8 cellular contexts compared by ENCODE assay signal in genomic region chr18:62249478-62250097, GRCh38.
DNase-seq lines count a peak whose midpoint lies in the region; ATAC-seq and TF ChIP-seq lines count a peak whose summit lies in the region.

No MANE protein-coding gene starts in this region.

- in situ Hi-C loops in IMR-90 (cut with MboI; ENCODE audit: low sequenced_read_pairs) = loop anchor here (5.0 kb wide), 1 partner anchor 62 kb away; the partner anchor contains the start of genes PIGN and RELCH

- H3K4me3 ChIP-seq in A673 (ENCODE audit: low read depth, low read length, poor library complexity, severe bottlenecking) (no peak overlapping the region), IMR-90 (ENCODE audit: insufficient read depth, low read depth, low read length) (no peak overlapping the region), PC-9 (no peak overlapping the region), neural progenitor cell (no peak overlapping the region)

- POLR2A ChIA-PET in A673 (lab: Charles Lee; ENCODE audit: low non-redundant PET) = interaction anchor here (0.8 kb wide), 1 partner anchor 603 kb away, joined by 3 read pairs; no protein-coding TSS in a partner anchor
- POLR2A ChIA-PET in IMR-90 (lab: Charles Lee; ENCODE audit: unreplicated experiment) = no interaction called here
- POLR2A ChIA-PET in PC-9 (lab: Charles Lee; ENCODE audit: unreplicated experiment) = no interaction called here

- H3K9me3 ChIP-seq in A673 (ENCODE audit: low read depth, low read length, poor library complexity, severe bottlenecking) = no peaks in the 10 kb centered on the region
- H3K9me3 ChIP-seq in IMR-90 (ENCODE audit: control insufficient read depth, insufficient read depth, low read length) = no peaks in the 10 kb centered on the region
- no peaks in the 10 kb centered on the region for H3K9me3 ChIP-seq in PC-9 (ENCODE audit: insufficient read depth, low read depth)
- H3K9me3 ChIP-seq in neural progenitor cell (ENCODE audit: low read depth) = no peaks in the 10 kb centered on the region

- H2BK120ac ChIP-seq in IMR-90 (ENCODE audit: low read depth, low read length) = no peak overlapping the region

- BruUV-seq in A673 (replicated peaks; lab: Mats Ljungman, UMichigan) (no TSS peak), IMR-90 (replicated peaks; lab: Mats Ljungman, UMichigan) (no TSS peak), PC-9 (replicated peaks; lab: Mats Ljungman, UMichigan) (no TSS peak)

- peak; percentile 59 for TF ChIP-seq RAD21 in IMR-90 (IDR thresholded peaks at IDR 0.05; ENCODE audit: low read length)

- no peak for TF ChIP-seq POLR2A in IMR-90 (IDR thresholded peaks at IDR 0.05; ENCODE audit: low read depth, low read length)

- H3K27ac ChIP-seq in A673 (ENCODE audit: low read depth, low read length, poor library complexity, severe bottlenecking) (no peak overlapping the region), IMR-90 (ENCODE audit: insufficient read depth, low read length) (no peak overlapping the region), PC-9 (no peak overlapping the region), neural progenitor cell (no peak overlapping the region)

- no peaks in the 10 kb centered on the region for H3K79me2 ChIP-seq in PC-9 (ENCODE audit: low read depth)
- H3K79me2 ChIP-seq in neural progenitor cell (ENCODE audit: low read depth) = no peaks in the 10 kb centered on the region

- H4K20me1 ChIP-seq in IMR-90 (ENCODE audit: insufficient read depth, low read length) = no peaks in the 10 kb centered on the region
- H4K20me1 ChIP-seq in PC-9 (ENCODE audit: insufficient read depth) = no peaks in the 10 kb centered on the region
- no peaks in the 10 kb centered on the region for H4K20me1 ChIP-seq in neural progenitor cell (ENCODE audit: low read depth)

- H3K9me2 ChIP-seq in PC-9 (ENCODE audit: insufficient read depth) = no peaks in the 10 kb centered on the region; the same call in 1 of the 2 replicates

- no peak overlapping the region for H2BK20ac ChIP-seq in IMR-90 (ENCODE audit: low read depth, low read length)

- no peak overlapping the region for H4K8ac ChIP-seq in IMR-90 (ENCODE audit: low read depth in 2 of 2, low read length in 2 of 2)

- H3K4ac ChIP-seq in IMR-90 (ENCODE audit: low read depth, low read length) = no peak overlapping the region

- no peak overlapping the region for H3K56ac ChIP-seq in IMR-90 (ENCODE audit: extremely low read depth, insufficient read depth, low read length)

- H3K23ac ChIP-seq in IMR-90 (ENCODE audit: low read depth, low read length) = no peak overlapping the region

- ATAC-seq in GM18519 (IDR thresholded peaks at IDR 0.05; ENCODE audit: low FRiP score, unreplicated experiment) (peak; percentile 84), IMR-90 (ENCODE audit: low read depth) (peak; percentile 73)
- ATAC-seq in activated T-cell treated with anti-CD3 and anti-CD28 coated beads, Interleukin-2, amount 50 U/mL, for 4 hours = peak in 1 of 2 donors; percentile 55
- peak; percentile 64 for ATAC-seq in stimulated activated naive CD8-positive, alpha-beta T cell treated with anti-CD3 and anti-CD28 coated beads, Interleukin-15, amount 100 ng/mL, for 72 hours

- H3K4me1 Mint-ChIP-seq in activated T-cell treated with anti-CD3 and anti-CD28 coated beads, Interleukin-2, amount 50 U/mL, for 4 hours (ENCODE audit: low read depth) = no peaks in the 10 kb centered on the region
- no peaks in the 10 kb centered on the region for H3K4me1 Mint-ChIP-seq in neural progenitor cell
- H3K4me1 Mint-ChIP-seq in stimulated activated naive CD8-positive, alpha-beta T cell treated with anti-CD3 and anti-CD28 coated beads, Interleukin-15, amount 100 ng/mL, for 72 hours = no peaks in the 10 kb centered on the region

- H3K9ac ChIP-seq in IMR-90 (ENCODE audit: low read depth, low read length) (no peak overlapping the region), neural progenitor cell (no peak overlapping the region)

- no peak overlapping the region for H3K4me3 Mint-ChIP-seq in activated T-cell treated with anti-CD3 and anti-CD28 coated beads, Interleukin-2, amount 50 U/mL, for 4 hours
- no peak overlapping the region for H3K4me3 Mint-ChIP-seq in neural progenitor cell
- H3K4me3 Mint-ChIP-seq in stimulated activated naive CD8-positive, alpha-beta T cell treated with anti-CD3 and anti-CD28 coated beads, Interleukin-15, amount 100 ng/mL, for 72 hours = no peak overlapping the region

- no peaks in the 10 kb centered on the region for H3K79me1 ChIP-seq in IMR-90 (ENCODE audit: low read depth in 1 of 2, low read length in 2 of 2)

- H3K18ac ChIP-seq in IMR-90 (ENCODE audit: low read depth, low read length) = no peak overlapping the region

- H3F3A ChIP-seq in PC-9 (ENCODE audit: insufficient read depth, low read depth) = peaks cover 4% of the 10 kb centered on the region; the same call in 1 of the 2 replicates
- peaks cover 5% of the 10 kb centered on the region for H3F3A ChIP-seq in neural progenitor cell (ENCODE audit: low read depth)

- H3K36me3 ChIP-seq in A673 (ENCODE audit: insufficient read depth, low read length, poor library complexity, severe bottlenecking) = no peaks in the 10 kb centered on the region
- H3K36me3 ChIP-seq in IMR-90 (ENCODE audit: control insufficient read depth, insufficient read depth, low read length) = 0 out of 2 replicates have a peak, but pooled peaks cover 1% of the 10 kb centered on the region
- 0 out of 2 replicates have a peak, but pooled peaks cover 13% of the 10 kb centered on the region for H3K36me3 ChIP-seq in PC-9 (ENCODE audit: low read depth)
- H3K36me3 ChIP-seq in neural progenitor cell = no peaks in the 10 kb centered on the region

- no peak overlapping the region for H2AFZ ChIP-seq in IMR-90 (replicated peaks; ENCODE audit: low read length, poor library complexity)
- H2AFZ ChIP-seq in PC-9 = no peak overlapping the region
- H2AFZ ChIP-seq in neural progenitor cell (replicated peaks) = no peak overlapping the region

- H3K9me1 ChIP-seq in IMR-90 (ENCODE audit: insufficient read depth, low read length) = no peaks in the 10 kb centered on the region

- no peak overlapping the region for H4K91ac ChIP-seq in IMR-90 (ENCODE audit: insufficient read depth, low read depth, low read length)

- intact Hi-C loops in A673 (cut with micrococcal nuclease; ENCODE audit: unreplicated experiment) = loop anchor here (1.0 kb wide), 1 partner anchor 66 kb away; no protein-coding TSS in a partner anchor
- intact Hi-C loops in IMR-90 (cut with micrococcal nuclease) = loop anchor here (1.0 kb wide), 2 partner anchors 62 to 66 kb away; partner anchors contain the start of genes PIGN and RELCH
- intact Hi-C loops in PC-9 (cut with micrococcal nuclease; ENCODE audit: unreplicated experiment) = loop anchor here (1.0 kb wide), 1 partner anchor 66 kb away; no protein-coding TSS in a partner anchor

- no peak overlapping the region for H2AK9ac ChIP-seq in IMR-90 (replicated peaks; ENCODE audit: low read depth, low read length, poor library complexity)

- DNase-seq in A673 (ENCODE audit: low spot score) (peak; percentile 74), IMR-90 (peak; percentile 83), PC-9 (peak; percentile 40 to 63), fibroblast of peridontal ligament (ENCODE audit: extremely low read depth) (peak; percentile 88), neural progenitor cell (ENCODE audit: low spot score) (peak; percentile 80)
- DNase-seq in activated T-cell treated with anti-CD3 and anti-CD28 coated beads, Interleukin-2, amount 50 U/mL, for 4 hours = peak; percentile 69
- DNase-seq in stimulated activated naive CD8-positive, alpha-beta T cell treated with anti-CD3 and anti-CD28 coated beads, Interleukin-15, amount 100 ng/mL, for 72 hours = peak; percentile 35 to 61

- no peak overlapping the region for H3K4me2 ChIP-seq in IMR-90 (ENCODE audit: low read depth, low read length)
- no peak overlapping the region for H3K4me2 ChIP-seq in PC-9
- H3K4me2 ChIP-seq in neural progenitor cell = no peak overlapping the region

- TF ChIP-seq CTCF in A673 (conservative IDR thresholded peaks at IDR 0.05; ENCODE audit: low read depth, low read length) (peak; percentile 80), IMR-90 (conservative IDR thresholded peaks at IDR 0.05; ENCODE audit: low read depth, low read length) (peak; percentile 67), PC-9 (conservative IDR thresholded peaks at IDR 0.05) (peak; percentile 79), neural progenitor cell (IDR thresholded peaks at IDR 0.05) (peak; percentile 78)

- H3K9me3 Mint-ChIP-seq in activated T-cell treated with anti-CD3 and anti-CD28 coated beads, Interleukin-2, amount 50 U/mL, for 4 hours = no peaks in the 10 kb centered on the region
- no peaks in the 10 kb centered on the region for H3K9me3 Mint-ChIP-seq in neural progenitor cell
- no peaks in the 10 kb centered on the region for H3K9me3 Mint-ChIP-seq in stimulated activated naive CD8-positive, alpha-beta T cell treated with anti-CD3 and anti-CD28 coated beads, Interleukin-15, amount 100 ng/mL, for 72 hours

- H3K14ac ChIP-seq in IMR-90 (replicated peaks; ENCODE audit: low read depth, low read length) = no peak overlapping the region

- WGBS in IMR-90 (ENCODE audit: extremely low coverage in 2 of 2, insufficient read length in 1 of 2), 2 experiments = no CpG with 5 or more reads among the region's 3 CpGs

- no peaks in the 10 kb centered on the region for H3K4me1 ChIP-seq in A673 (ENCODE audit: insufficient read depth, low read length, poor library complexity, severe bottlenecking)
- H3K4me1 ChIP-seq in IMR-90 (ENCODE audit: control insufficient read depth, insufficient read depth, low read length) = no peaks in the 10 kb centered on the region
- no peaks in the 10 kb centered on the region for H3K4me1 ChIP-seq in PC-9 (replicated peaks; ENCODE audit: insufficient read depth)
- no peaks in the 10 kb centered on the region for H3K4me1 ChIP-seq in neural progenitor cell

- H3K27me3 ChIP-seq in A673 (replicated peaks; ENCODE audit: insufficient read depth, low read depth, low read length, poor library complexity) (no peaks in the 10 kb centered on the region), IMR-90 (ENCODE audit: control insufficient read depth, insufficient read depth, low read length) (no peaks in the 10 kb centered on the region), PC-9 (ENCODE audit: insufficient read depth, low read depth) (no peaks in the 10 kb centered on the region), neural progenitor cell (no peaks in the 10 kb centered on the region)

- H2BK15ac ChIP-seq in IMR-90 (ENCODE audit: low read depth, low read length) = no peak overlapping the region

- H2BK5ac ChIP-seq in IMR-90 (ENCODE audit: low read depth, low read length, poor library complexity, severe bottlenecking) = no peak overlapping the region

- CTCF ChIA-PET in A673 (lab: Charles Lee) = interaction anchor here (1.0 kb wide), 1 partner anchor 10 kb away, joined by 4 read pairs; no protein-coding TSS in a partner anchor
- CTCF ChIA-PET in IMR-90 (lab: Yijun Ruan, JAX) = interaction anchor here (0.6 to 1.7 kb wide), 10 partner anchors 9 to 927 kb away, joined by 3 to 9 read pairs (median 4); no protein-coding TSS in a partner anchor
- CTCF ChIA-PET in PC-9 (lab: Charles Lee) = interaction anchor here (0.7 kb wide), 1 partner anchor 70 kb away, joined by 3 read pairs; no protein-coding TSS in a partner anchor

- no peak overlapping the region for H3K27ac Mint-ChIP-seq in neural progenitor cell
- no peak overlapping the region for H3K27ac Mint-ChIP-seq in stimulated activated naive CD8-positive, alpha-beta T cell treated with anti-CD3 and anti-CD28 coated beads, Interleukin-15, amount 100 ng/mL, for 72 hours

- dilution Hi-C loops in IMR-90 (cut with HindIII; ENCODE audit: low sequenced_read_pairs, unreplicated experiment) = no loop called here

- H4K5ac ChIP-seq in IMR-90 (ENCODE audit: low read depth, low read length) = no peak overlapping the region

- H2AK5ac ChIP-seq in IMR-90 (ENCODE audit: low read depth, low read length) = no peak overlapping the region

- no peaks in the 10 kb centered on the region for H3K27me3 Mint-ChIP-seq in activated T-cell treated with anti-CD3 and anti-CD28 coated beads, Interleukin-2, amount 50 U/mL, for 4 hours (ENCODE audit: low read depth)
- H3K27me3 Mint-ChIP-seq in neural progenitor cell (ENCODE audit: insufficient read depth, low read depth) = no peaks in the 10 kb centered on the region
- H3K27me3 Mint-ChIP-seq in stimulated activated naive CD8-positive, alpha-beta T cell treated with anti-CD3 and anti-CD28 coated beads, Interleukin-15, amount 100 ng/mL, for 72 hours = no peaks in the 10 kb centered on the region

- H3K36me3 Mint-ChIP-seq in activated T-cell treated with anti-CD3 and anti-CD28 coated beads, Interleukin-2, amount 50 U/mL, for 4 hours (ENCODE audit: insufficient read depth) = peaks cover 10% of the 10 kb centered on the region
- peaks cover 6% of the 10 kb centered on the region for H3K36me3 Mint-ChIP-seq in neural progenitor cell
